ENCODE assay signal across 25 cellular contexts in genomic region chr11:117318738-117319137, GRCh38. TPM values are rescaled to one million over a fixed set of nuclear protein-coding genes. Genes with fewer than 3 reads are reported as not detected.
DNase-seq lines count a peak whose midpoint lies in the region; ATAC-seq, FAIRE-seq and TF ChIP-seq lines count a peak whose summit lies in the region.
"Had no signal": no experiment of that assay in that cellular context is flagged by ENCODE, and none has a peak within 500 bp of the region (broad histone marks: within the 10 kb centered on the region; RNA-seq: fewer than 3 reads in every experiment).

No MANE protein-coding gene starts in this region.

- in situ Hi-C loops in HepG2 (cut with HindIII; ENCODE audit: extremely low pct_ligation_motif_present, low pct_unique_long_range_greater_than_20kb): loop anchor here (5.0 kb wide), 1 partner anchor 86 kb away; the partner anchor contains the start of genes PCSK7 and RNF214

- no peaks in the 10 kb centered on the region; a peak in 1 of 5 replicates for H3K27me3 ChIP-seq in HepG2 (ENCODE audit: control insufficient read depth in 1 of 2, insufficient read depth in 2 of 2, low read length in 2 of 2)
- H3K27me3 ChIP-seq in right lobe of liver: no peaks in the 10 kb centered on the region
- H3K27me3 ChIP-seq in keratinocyte (ENCODE audit: control insufficient read depth, extremely low read depth, insufficient read depth, low read length): no peaks in the 10 kb centered on the region
- H3K27me3 ChIP-seq in aorta (ENCODE audit: control insufficient read depth in 1 of 2, insufficient read depth in 2 of 2, low read length in 1 of 2): no peaks in the 10 kb centered on the region
- H3K27me3 ChIP-seq: SJCRH30 had no signal

- TF ChIP-seq EP300 in HepG2 (IDR thresholded peaks at IDR 0.05; ENCODE audit: low read depth in 2 of 2, low read length in 2 of 2): no peak
- TF ChIP-seq EP300 in HepG2 (CRISPR knock-in tag; IDR thresholded peaks at IDR 0.05; ENCODE audit: borderline replicate concordance): no peak

- ATAC-seq in HepG2: no peak
- no peak for ATAC-seq in right lobe of liver
- ATAC-seq in HG02981 (IDR thresholded peaks at IDR 0.05; ENCODE audit: unreplicated experiment): no peak
- ATAC-seq in aorta (ENCODE audit: low FRiP score): no peak
- ATAC-seq: Right ventricle myocardium inferior had no signal

- H3K36me3 ChIP-seq in HepG2 (replicated peaks in 1 of 2; ENCODE audit: control insufficient read depth in 1 of 2, insufficient read depth in 2 of 2, low read length in 2 of 2) (no peaks in the 10 kb centered on the region), right lobe of liver (no peaks in the 10 kb centered on the region), keratinocyte (ENCODE audit: control insufficient read depth in 2 of 2, extremely low read depth in 1 of 2, insufficient read depth in 2 of 2, low read length in 2 of 2) (no peaks in the 10 kb centered on the region), aorta (ENCODE audit: control insufficient read depth in 1 of 2, insufficient read depth in 2 of 2, low read length in 1 of 2) (no peaks in the 10 kb centered on the region)
- H3K36me3 ChIP-seq: BLaER1, SJCRH30 had no signal

- H3K4me1 ChIP-seq in HepG2 (ENCODE audit: insufficient read depth, low read length): peaks cover 52% of the 10 kb centered on the region
- peaks cover 0 to 18% (median 5%) of the 10 kb centered on the region in 4 donors for H3K4me1 ChIP-seq in right lobe of liver
- H3K4me1 ChIP-seq in keratinocyte (ENCODE audit: control insufficient read depth, extremely low read depth, insufficient read depth, low read length): peaks cover 11% of the 10 kb centered on the region
- H3K4me1 ChIP-seq in aorta (ENCODE audit: control insufficient read depth in 1 of 2, insufficient read depth in 2 of 2, low read length in 2 of 2): no peaks in the 10 kb centered on the region
- H3K4me1 ChIP-seq: SJCRH30 had no signal

- dilution Hi-C loops in keratinocyte (cut with MboI; ENCODE audit: extremely low pct_ligation_motif_present, low sequenced_read_pairs): no loop called here

- FAIRE-seq in HepG2 (lab: Jason Lieb, UNC): no peak
- FAIRE-seq in keratinocyte (lab: Jason Lieb, UNC): no peak
- FAIRE-seq: GM12892, HTR-8/SVneo had no signal

- 89% methylated on average over 7 of the region's 7 CpGs for WGBS in HepG2 (ENCODE audit: low lambda C conversion rate)
- WGBS in right lobe of liver (ENCODE audit: insufficient coverage, low coverage, low lambda C conversion rate, missing lambda C conversion rate): 68% methylated on average over 2 of the region's 7 CpGs
- 79 to 81% methylated on average over 7 of the region's 7 CpGs for WGBS in aorta, 2 donors

- H3K9me3 ChIP-seq in HepG2 (ENCODE audit: low read length): no peaks in the 10 kb centered on the region
- H3K9me3 ChIP-seq in right lobe of liver: no peaks in the 10 kb centered on the region
- no peaks in the 10 kb centered on the region for H3K9me3 ChIP-seq in keratinocyte (ENCODE audit: control insufficient read depth, low read depth, low read length)
- no peaks in the 10 kb centered on the region for H3K9me3 ChIP-seq in aorta (ENCODE audit: control insufficient read depth, low read length)
- H3K9me3 ChIP-seq: BLaER1, SJCRH30 had no signal

- CTCF ChIA-PET in HepG2 (lab: Yijun Ruan, JAX; ENCODE audit: low intra/inter-chr PET ratio, low total read pairs): no interaction called here

- POLR2A ChIA-PET in HepG2 (lab: Yijun Ruan, JAX): interaction anchor here (0.9 to 1.8 kb wide), 4 partner anchors 9 to 19 kb away, joined by 3 to 6 read pairs (median 4); partner anchors contain the start of gene CEP164

- H2AFZ ChIP-seq in HepG2 (ENCODE audit: low read length) (no peak overlapping the region), keratinocyte (ENCODE audit: control insufficient read depth, low read length) (peak overlapping the region; percentile 31)
- H2AFZ ChIP-seq: GM23248, PC-9 had no signal

- TF ChIP-seq RAD21 in HepG2 (CRISPR knock-in tag; IDR thresholded peaks at IDR 0.05): no peak

- H3K4me2 ChIP-seq in HepG2 (ENCODE audit: low read depth, low read length): peak overlapping the region; percentile 14; the same call in 1 of the 2 replicates
- H3K4me2 ChIP-seq in keratinocyte (ENCODE audit: control insufficient read depth, extremely low read depth, insufficient read depth, low read depth, low read length): no peak overlapping the region
- H3K4me2 ChIP-seq: BLaER1, PC-9 had no signal

- TF ChIP-seq CTCF in HepG2 (CRISPR knock-in tag; IDR thresholded peaks at IDR 0.05): no peak
- no peak for TF ChIP-seq CTCF in right lobe of liver (IDR thresholded peaks at IDR 0.05)
- TF ChIP-seq CTCF in keratinocyte (optimal IDR thresholded peaks at IDR 0.05 in 1 of 3, IDR thresholded peaks at IDR 0.05 in 1 of 3, conservative IDR thresholded peaks at IDR 0.05 in 1 of 3; ENCODE audit: extremely low read depth in 1 of 3, insufficient read depth in 2 of 3, low read length in 3 of 3): no peak

- no peak overlapping the region for H3K9ac ChIP-seq in HepG2 (ENCODE audit: insufficient read depth, low read depth, low read length)
- no peak overlapping the region for H3K9ac ChIP-seq in keratinocyte (ENCODE audit: control insufficient read depth, extremely low read depth, insufficient read depth, low read length)
- H3K9ac ChIP-seq: BLaER1, GM23248 had no signal

- no TSS peak for BruUV-seq in HepG2 (replicated peaks; lab: Mats Ljungman, UMichigan)

- H3K4me3 ChIP-seq in HepG2 (replicated peaks in 1 of 3; ENCODE audit: insufficient read depth in 1 of 3, low read depth in 2 of 3, low read length in 3 of 3) (no peak overlapping the region), right lobe of liver (no peak overlapping the region), keratinocyte (ENCODE audit: control insufficient read depth in 2 of 3, extremely low read depth in 1 of 3, insufficient read depth in 2 of 3, low read depth in 1 of 3, low read length in 3 of 3) (no peak overlapping the region), aorta (ENCODE audit: low read length in 2 of 2) (no peak overlapping the region)
- H3K4me3 ChIP-seq: BLaER1, GM23248, PC-9, SJCRH30 had no signal

- peaks cover 4% of the 10 kb centered on the region for H3K79me2 ChIP-seq in HepG2 (ENCODE audit: insufficient read depth, low read length)
- no peaks in the 10 kb centered on the region for H3K79me2 ChIP-seq in keratinocyte (ENCODE audit: control insufficient read depth, insufficient read depth, low read length)

- TF ChIP-seq POLR2A in HepG2 (IDR thresholded peaks at IDR 0.05; ENCODE audit: insufficient read depth in 1 of 2, low read depth in 2 of 2, low read length in 2 of 2) (no peak), right lobe of liver (IDR thresholded peaks at IDR 0.05) (no peak)

- DNase-seq in HepG2 (ENCODE audit: low spot score): no peak
- DNase-seq in right lobe of liver: no peak
- DNase-seq in keratinocyte (ENCODE audit: low read depth, low spot score): no peak
- no peak for DNase-seq in aorta
- DNase-seq: CD4-positive, CD25-positive, alpha-beta regulatory T cell; DMS153; DND-41; H9; KG1; NCI-H1048; NCI-H1417; NCI-H1694; NCI-H2029 treated with DMSO at 0.1 percent for 48 hours; NCI-H446 treated with DMSO at 0.1 percent for 48 hours; NCI-H526; NCI-H82; NK-92 treated with Interleukin-12 subunit alpha and Interleukin-12 subunit beta, amount 100 ng/mL, for 24 hours; PC-9; SJCRH30 had no signal

- H3K27ac ChIP-seq in HepG2 (ENCODE audit: extremely low read length, insufficient read depth, low read length): peak overlapping the region; percentile 10
- H3K27ac ChIP-seq in right lobe of liver: no peak overlapping the region
- H3K27ac ChIP-seq in keratinocyte (ENCODE audit: control insufficient read depth, insufficient read depth, low read length): no peak overlapping the region
- H3K27ac ChIP-seq in aorta (ENCODE audit: low read depth in 1 of 2, low read length in 2 of 2): no peak overlapping the region
- H3K27ac ChIP-seq: BLaER1, PC-9, SJCRH30 had no signal

- intact Hi-C loops in HepG2 (cut with micrococcal nuclease; ENCODE audit: unreplicated experiment): loop anchor here (5.0 kb wide), 1 partner anchor 46 kb away; no protein-coding TSS in a partner anchor
- intact Hi-C loops in right lobe of liver (cut with DNase I): no loop called here
- intact Hi-C loops in aorta (cut with DNase I): loop anchor here in 1 of 2 donors (5.0 kb wide), 1 partner anchor 86 kb away; the partner anchor contains the start of genes PCSK7 and RNF214

- no peaks in the 10 kb centered on the region for H4K20me1 ChIP-seq in HepG2 (ENCODE audit: insufficient read depth, low read length)
- no peaks in the 10 kb centered on the region for H4K20me1 ChIP-seq in keratinocyte (ENCODE audit: control insufficient read depth, extremely low read depth, insufficient read depth, low read length)
- H4K20me1 ChIP-seq: BLaER1 had no signal

- H3K9me1 ChIP-seq in keratinocyte (ENCODE audit: control insufficient read depth, extremely low read depth, insufficient read depth, low read length): no peaks in the 10 kb centered on the region

RNA-seq across cellular contexts. Expression of gene BACE1, which starts 2.7 kb away (rescaled TPM):
- total RNA-seq in HepG2 (2016; rRNA removed; fragmentation: Illumina TruSeq; extraction: Trizol) (7.5 and 10.2 TPM in 2 replicates), right lobe of liver (10 to 100 TPM; 19.2 to 42.8 (median 23.7) TPM), aorta (10 to 100 TPM; 29.0 to 36.3 TPM)
- total RNA-seq in HepG2 (2016; cell fraction: cytosol; rRNA removed; fragmentation: Illumina TruSeq; extraction: Trizol; ENCODE audit: low read depth): 2.1 and 2.2 TPM in 2 replicates
- total RNA-seq in HepG2 (2016; cell fraction: insoluble cytoplasmic fraction; rRNA removed; fragmentation: Illumina TruSeq; extraction: Trizol): 8.4 and 9.7 TPM in 2 replicates
- total RNA-seq in HepG2 (2016; cell fraction: membrane; rRNA removed; fragmentation: Illumina TruSeq; extraction: Trizol): 4.8 and 6.0 TPM in 2 replicates
- total RNA-seq in HepG2 (2016; cell fraction: nucleus; rRNA removed; fragmentation: Illumina TruSeq; extraction: Trizol): 9.1 and 11.5 TPM in 2 replicates
- polyA plus RNA-seq in HepG2 (2011; rRNA removed) (17.9 and 19.0 TPM in 2 replicates), keratinocyte (7.4 to 15.1 TPM (median 8.5 TPM) in 3 replicates), aorta (10 to 100 TPM in 1 of 2 donors, 1 to 10 TPM in 1; 5.5 to 20.7 TPM)
- polyA plus RNA-seq in HepG2 (2011; cell fraction: cytosol; rRNA removed): 14.6 and 15.9 TPM in 2 replicates
- 44.0 and 49.0 TPM in 2 replicates for polyA plus RNA-seq in HepG2 (2011; cell fraction: nucleus; rRNA removed)
- 12.2 and 14.8 TPM in 2 replicates for polyA plus RNA-seq in HepG2 (2012)
- 2.2 and 2.4 TPM in 2 replicates for polyA plus RNA-seq in HepG2 (2016; cell fraction: cytosol; fragmentation: Illumina TruSeq; extraction: Trizol; ENCODE audit: low read depth)
- polyA plus RNA-seq in HepG2 (2016; cell fraction: insoluble cytoplasmic fraction; fragmentation: Illumina TruSeq; extraction: Trizol; ENCODE audit: low read depth): 10.6 and 11.0 TPM in 2 replicates
- polyA plus RNA-seq in HepG2 (2016; cell fraction: membrane; fragmentation: Illumina TruSeq; extraction: Trizol; ENCODE audit: low read depth): 4.9 and 5.8 TPM in 2 replicates
- 21.9 and 23.8 TPM in 2 replicates for polyA plus RNA-seq in HepG2 (2016; cell fraction: nucleus; fragmentation: Illumina TruSeq; extraction: Trizol; ENCODE audit: insufficient read depth, low read depth)
- 41.2 and 52.9 TPM in 2 replicates for polyA minus RNA-seq in HepG2 (2011; rRNA and poly(A)+ RNA removed; ENCODE audit: low replicate concordance)
- 7.0 and 13.9 TPM in 2 replicates for polyA minus RNA-seq in HepG2 (2011; cell fraction: cytosol; rRNA and poly(A)+ RNA removed)
- polyA minus RNA-seq in HepG2 (2011; cell fraction: nucleus; rRNA and poly(A)+ RNA removed): 7.8 and 8.6 TPM in 2 replicates
- polyA plus RNA-seq in keratinocyte (2011; ENCODE audit: low read depth): 5.8 TPM
- 9.1 and 11.1 TPM in 2 replicates for polyA plus RNA-seq in keratinocyte (2011; cell fraction: cytosol; rRNA removed)
- 14.8 and 18.0 TPM in 2 replicates for polyA plus RNA-seq in keratinocyte (2011; cell fraction: nucleus; rRNA removed)
- polyA plus RNA-seq in keratinocyte (2012; ENCODE audit: low replicate concordance): 10.1 and 12.2 TPM in 2 replicates
- 26.7 to 55.4 TPM (median 27.6 TPM) in 3 replicates for polyA minus RNA-seq in keratinocyte
- polyA minus RNA-seq in keratinocyte (2011; cell fraction: cytosol; rRNA and poly(A)+ RNA removed): 9.0 TPM
- polyA minus RNA-seq in keratinocyte (2011; cell fraction: nucleus; rRNA and poly(A)+ RNA removed): 7.0 and 12.9 TPM in 2 replicates

RNA-seq across cellular contexts. Expression of gene CEP164, which starts 8.9 kb away (rescaled TPM):
- total RNA-seq in HepG2 (2016; rRNA removed; fragmentation: Illumina TruSeq; extraction: Trizol): 9.6 and 15.2 TPM in 2 replicates
- 14.5 and 15.6 TPM in 2 replicates for total RNA-seq in HepG2 (2016; cell fraction: cytosol; rRNA removed; fragmentation: Illumina TruSeq; extraction: Trizol; ENCODE audit: low read depth)
- 7.8 and 17.7 TPM in 2 replicates for total RNA-seq in HepG2 (2016; cell fraction: insoluble cytoplasmic fraction; rRNA removed; fragmentation: Illumina TruSeq; extraction: Trizol)
- total RNA-seq in HepG2 (2016; cell fraction: membrane; rRNA removed; fragmentation: Illumina TruSeq; extraction: Trizol): 7.5 and 7.9 TPM in 2 replicates
- 18.0 and 22.9 TPM in 2 replicates for total RNA-seq in HepG2 (2016; cell fraction: nucleus; rRNA removed; fragmentation: Illumina TruSeq; extraction: Trizol)
- polyA plus RNA-seq in HepG2 (2011; rRNA removed): 9.8 and 11.4 TPM in 2 replicates
- polyA plus RNA-seq in HepG2 (2011; cell fraction: cytosol; rRNA removed): 4.5 and 5.1 TPM in 2 replicates
- 41.9 and 50.5 TPM in 2 replicates for polyA plus RNA-seq in HepG2 (2011; cell fraction: nucleus; rRNA removed)
- 5.9 and 7.9 TPM in 2 replicates for polyA plus RNA-seq in HepG2 (2012)
- polyA plus RNA-seq in HepG2 (2016; cell fraction: cytosol; fragmentation: Illumina TruSeq; extraction: Trizol; ENCODE audit: low read depth): 0.96 and 1.0 TPM in 2 replicates
- polyA plus RNA-seq in HepG2 (2016; cell fraction: insoluble cytoplasmic fraction; fragmentation: Illumina TruSeq; extraction: Trizol; ENCODE audit: low read depth): 4.9 and 7.5 TPM in 2 replicates
- polyA plus RNA-seq in HepG2 (2016; cell fraction: membrane; fragmentation: Illumina TruSeq; extraction: Trizol; ENCODE audit: low read depth): 1.5 and 1.6 TPM in 2 replicates
- polyA plus RNA-seq in HepG2 (2016; cell fraction: nucleus; fragmentation: Illumina TruSeq; extraction: Trizol; ENCODE audit: insufficient read depth, low read depth): 40.5 and 41.1 TPM in 2 replicates
- polyA minus RNA-seq in HepG2 (2011; rRNA and poly(A)+ RNA removed; ENCODE audit: low replicate concordance): 11.0 and 27.5 TPM in 2 replicates
- 3.5 and 3.7 TPM in 2 replicates for polyA minus RNA-seq in HepG2 (2011; cell fraction: cytosol; rRNA and poly(A)+ RNA removed)
- 14.2 and 17.9 TPM in 2 replicates for polyA minus RNA-seq in HepG2 (2011; cell fraction: nucleus; rRNA and poly(A)+ RNA removed)
- 10 to 100 TPM in 2 of 6 experiments, 1 to 10 TPM in 4; 7.2 to 11.2 (median 8.6) TPM for total RNA-seq in right lobe of liver
- polyA plus RNA-seq in keratinocyte: 14.9 to 16.6 TPM (median 15.1 TPM) in 3 replicates
- 13.7 TPM for polyA plus RNA-seq in keratinocyte (2011; ENCODE audit: low read depth)
- 7.7 and 9.6 TPM in 2 replicates for polyA plus RNA-seq in keratinocyte (2011; cell fraction: cytosol; rRNA removed)
- polyA plus RNA-seq in keratinocyte (2011; cell fraction: nucleus; rRNA removed): 53.5 and 66.3 TPM in 2 replicates
- 16.9 and 18.3 TPM in 2 replicates for polyA plus RNA-seq in keratinocyte (2012; ENCODE audit: low replicate concordance)
- polyA minus RNA-seq in keratinocyte: 18.2 to 30.3 TPM (median 24.9 TPM) in 3 replicates
- polyA minus RNA-seq in keratinocyte (2011; cell fraction: cytosol; rRNA and poly(A)+ RNA removed): 11.7 TPM
- polyA minus RNA-seq in keratinocyte (2011; cell fraction: nucleus; rRNA and poly(A)+ RNA removed): 20.0 and 32.3 TPM in 2 replicates
- 10 to 100 TPM; 29.3 to 51.2 TPM for total RNA-seq in aorta
- 10 to 100 TPM in 1 of 2 donors, 1 to 10 TPM in 1; 7.1 to 41.8 TPM for polyA plus RNA-seq in aorta

RNA-seq across cellular contexts. Expression of gene BACE1-AS, which starts 27.6 kb away (rescaled TPM):
- total RNA-seq in HepG2 (2016; rRNA removed; fragmentation: Illumina TruSeq; extraction: Trizol) (2.0 and 2.9 TPM in 2 replicates), right lobe of liver (1 to 10 TPM in 5 of 6 experiments, under 1 TPM in 1; 0.75 to 2.9 (median 2.1) TPM), aorta (10 to 100 TPM in 1 of 2 donors, 1 to 10 TPM in 1; 9.8 to 11.5 TPM)
- 0.26 and 0.51 TPM in 2 replicates for total RNA-seq in HepG2 (2016; cell fraction: cytosol; rRNA removed; fragmentation: Illumina TruSeq; extraction: Trizol; ENCODE audit: low read depth)
- total RNA-seq in HepG2 (2016; cell fraction: insoluble cytoplasmic fraction; rRNA removed; fragmentation: Illumina TruSeq; extraction: Trizol): 2.1 and 2.3 TPM in 2 replicates
- total RNA-seq in HepG2 (2016; cell fraction: membrane; rRNA removed; fragmentation: Illumina TruSeq; extraction: Trizol): 0.76 and 0.87 TPM in 2 replicates
- 4.0 and 4.3 TPM in 2 replicates for total RNA-seq in HepG2 (2016; cell fraction: nucleus; rRNA removed; fragmentation: Illumina TruSeq; extraction: Trizol)
- polyA plus RNA-seq in HepG2 (2011; rRNA removed) (3.6 and 3.9 TPM in 2 replicates), keratinocyte (2.2 to 3.6 TPM (median 2.3 TPM) in 3 replicates), aorta (1 to 10 TPM; 1.3 to 5.0 TPM)
- 2.0 and 2.7 TPM in 2 replicates for polyA plus RNA-seq in HepG2 (2011; cell fraction: cytosol; rRNA removed)
- polyA plus RNA-seq in HepG2 (2011; cell fraction: nucleus; rRNA removed): 5.7 and 7.1 TPM in 2 replicates
- 2.7 and 4.0 TPM in 2 replicates for polyA plus RNA-seq in HepG2 (2012)
- 0.40 TPM in 1 of 2 replicates, not detected in the other for polyA plus RNA-seq in HepG2 (2016; cell fraction: cytosol; fragmentation: Illumina TruSeq; extraction: Trizol; ENCODE audit: low read depth)
- polyA plus RNA-seq in HepG2 (2016; cell fraction: insoluble cytoplasmic fraction; fragmentation: Illumina TruSeq; extraction: Trizol; ENCODE audit: low read depth): 2.5 and 3.2 TPM in 2 replicates
- 0.06 and 0.50 TPM in 2 replicates for polyA plus RNA-seq in HepG2 (2016; cell fraction: membrane; fragmentation: Illumina TruSeq; extraction: Trizol; ENCODE audit: low read depth)
- 7.5 and 8.1 TPM in 2 replicates for polyA plus RNA-seq in HepG2 (2016; cell fraction: nucleus; fragmentation: Illumina TruSeq; extraction: Trizol; ENCODE audit: insufficient read depth, low read depth)
- 6.8 and 9.4 TPM in 2 replicates for polyA minus RNA-seq in HepG2 (2011; rRNA and poly(A)+ RNA removed; ENCODE audit: low replicate concordance)
- polyA minus RNA-seq in HepG2 (2011; cell fraction: cytosol; rRNA and poly(A)+ RNA removed): 3.7 and 5.8 TPM in 2 replicates
- polyA minus RNA-seq in HepG2 (2011; cell fraction: nucleus; rRNA and poly(A)+ RNA removed): 6.6 and 6.7 TPM in 2 replicates
- polyA plus RNA-seq in keratinocyte (2011; ENCODE audit: low read depth): 0.50 TPM
- 2.2 and 3.3 TPM in 2 replicates for polyA plus RNA-seq in keratinocyte (2011; cell fraction: cytosol; rRNA removed)
- polyA plus RNA-seq in keratinocyte (2011; cell fraction: nucleus; rRNA removed): 9.0 and 10.7 TPM in 2 replicates
- polyA plus RNA-seq in keratinocyte (2012; ENCODE audit: low replicate concordance): 1.6 and 3.8 TPM in 2 replicates
- 5.3 to 7.6 TPM (median 7.5 TPM) in 3 replicates for polyA minus RNA-seq in keratinocyte
- polyA minus RNA-seq in keratinocyte (2011; cell fraction: cytosol; rRNA and poly(A)+ RNA removed): 1.7 TPM
- 3.1 and 6.8 TPM in 2 replicates for polyA minus RNA-seq in keratinocyte (2011; cell fraction: nucleus; rRNA and poly(A)+ RNA removed)
